ENCODE assay signal across 1 cellular context in genomic region chr1:166700696-166701095, GRCh38.
A peak's percentile ranks its signal among the peaks of the same experiment; 100 is the strongest.
TF ChIP-seq lines count a peak whose summit lies in the region.

No MANE protein-coding gene starts in this region.

TF ChIP-seq in HepG2, 621 proteins besides CTCF, POLR2A, EP300 and RAD21 (continued from another document):
- TF ChIP-seq, protein P1, sequence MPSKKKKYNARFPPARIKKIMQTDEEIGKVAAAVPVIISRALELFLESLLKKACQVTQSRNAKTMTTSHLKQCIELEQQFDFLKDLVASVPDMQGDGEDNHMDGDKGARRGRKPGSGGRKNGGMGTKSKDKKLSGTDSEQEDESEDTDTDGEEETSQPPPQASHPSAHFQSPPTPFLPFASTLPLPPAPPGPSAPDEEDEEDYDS (CRISPR knock-in tag; IDR thresholded peaks at IDR 0.05), result no peak
- TF ChIP-seq ATF7 (IDR thresholded peaks at IDR 0.05) (peak; percentile 91), ATF7 (CRISPR knock-in tag; IDR thresholded peaks at IDR 0.05) (no peak), MAFF (IDR thresholded peaks at IDR 0.05; ENCODE audit: low read depth, low read length) (peak; percentile 69), MAFK (conservative IDR thresholded peaks at IDR 0.05 in 1 of 2, IDR thresholded peaks at IDR 0.05 in 1 of 2; ENCODE audit: low read length in 2 of 2) (peak; percentile 68 to 79), POLR2G (IDR thresholded peaks at IDR 0.05; ENCODE audit: low read depth, low read length) (no peak), FOXM1 (CRISPR knock-in tag; IDR thresholded peaks at IDR 0.05) (no peak), ZNF343 (CRISPR knock-in tag; IDR thresholded peaks at IDR 0.05) (no peak)
- TF ChIP-seq, protein P2, sequence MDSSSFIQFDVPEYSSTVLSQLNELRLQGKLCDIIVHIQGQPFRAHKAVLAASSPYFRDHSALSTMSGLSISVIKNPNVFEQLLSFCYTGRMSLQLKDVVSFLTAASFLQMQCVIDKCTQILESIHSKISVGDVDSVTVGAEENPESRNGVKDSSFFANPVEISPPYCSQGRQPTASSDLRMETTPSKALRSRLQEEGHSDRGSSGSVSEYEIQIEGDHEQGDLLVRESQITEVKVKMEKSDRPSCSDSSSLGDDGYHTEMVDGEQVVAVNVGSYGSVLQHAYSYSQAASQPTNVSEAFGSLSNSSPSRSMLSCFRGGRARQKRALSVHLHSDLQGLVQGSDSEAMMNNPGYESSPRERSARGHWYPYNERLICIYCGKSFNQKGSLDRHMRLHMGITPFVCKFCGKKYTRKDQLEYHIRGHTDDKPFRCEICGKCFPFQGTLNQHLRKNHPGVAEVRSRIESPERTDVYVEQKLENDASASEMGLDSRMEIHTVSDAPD (CRISPR knock-in tag; IDR thresholded peaks at IDR 0.05), result no peak
